Comparison of ENCODE assay signal across 17 cellular contexts in genomic region chr16:1776991-1777374, GRCh38. TPM values are rescaled to one million over a fixed set of nuclear protein-coding genes. Genes with fewer than 3 reads are reported as not detected.
DNase-seq lines count a peak whose midpoint lies in the region; ATAC-seq and TF ChIP-seq lines count a peak whose summit lies in the region.
"Had no signal": no experiment of that assay in that cellular context is flagged by ENCODE, and none has a peak within 500 bp of the region (broad histone marks: within the 10 kb centered on the region; RNA-seq: fewer than 3 reads in every experiment).

No MANE protein-coding gene starts in this region.

- H3K4me2 ChIP-seq in BLaER1 treated with 17β-estradiol and CSF1 and Interleukin-3, amounts not matched to agents 10 nM and 100 nM = no peak overlapping the region
- H3K4me2 ChIP-seq: KMS-11 had no signal

- H3K27ac Mint-ChIP-seq in activated naive CD4-positive, alpha-beta T cell treated with anti-CD3 and anti-CD28 coated beads, Interleukin-2, amount 50 U/mL, for 72 hours = peak overlapping the region; percentile 22 to 84
- H3K27ac Mint-ChIP-seq in T-helper 17 cell (peak overlapping the region; percentile 37), nephron progenitor cell (peak overlapping the region; percentile 69)

- no peak for DNase-seq in activated naive CD4-positive, alpha-beta T cell treated with anti-CD3 and anti-CD28 coated beads, Interleukin-2, amount 50 U/mL, for 72 hours (ENCODE audit: low spot score in 2 of 2)
- no peak for DNase-seq in activated naive CD4-positive, alpha-beta T cell treated with anti-CD3 and anti-CD28 coated beads, Interleukin-2, amount 50 U/mL, for 16 hours
- DNase-seq in T-helper 17 cell (no peak), nephron progenitor cell (no peak), foreskin melanocyte (no peak)
- no peak for DNase-seq in activated CD4-positive, alpha-beta T cell treated with anti-CD3 and anti-CD28 coated beads, Interleukin-2, amount 50 U/mL, for 1 hour
- DNase-seq: COR-L47, EL, NCI-H1092, NCI-H187, NCI-H446, NCI-H69 had no signal

- H4K20me1 ChIP-seq in BLaER1 treated with 17β-estradiol and CSF1 and Interleukin-3, amounts not matched to agents 10 nM and 100 nM = peaks cover 76 to 93% (median 82%) of the 10 kb centered on the region in 11 experiments

- H3K27me3 Mint-ChIP-seq in T-helper 17 cell = no peaks in the 10 kb centered on the region
- H3K27me3 Mint-ChIP-seq in nephron progenitor cell (ENCODE audit: low read depth, poor library complexity) = no peaks in the 10 kb centered on the region

- no peak overlapping the region for H3K27ac ChIP-seq in BLaER1 treated with 17β-estradiol and CSF1 and Interleukin-3, amounts not matched to agents 10 nM and 100 nM
- H3K27ac ChIP-seq: KMS-11 had no signal

- H3K27me3 ChIP-seq in BLaER1 treated with 17β-estradiol and CSF1 and Interleukin-3, amounts not matched to agents 10 nM and 100 nM = no peaks in the 10 kb centered on the region

- no peak overlapping the region for H3K4me3 Mint-ChIP-seq in T-helper 17 cell
- H3K4me3 Mint-ChIP-seq in nephron progenitor cell = no peak overlapping the region
- H3K4me3 Mint-ChIP-seq: CD14-positive monocyte had no signal

- TF ChIP-seq CTCF in nephron progenitor cell (IDR thresholded peaks at IDR 0.05) = no peak

- H3K4me3 ChIP-seq in BLaER1 treated with 17β-estradiol and CSF1 and Interleukin-3, amounts not matched to agents 10 nM and 100 nM = no peak overlapping the region

- peaks cover 6 to 7% of the 10 kb centered on the region in 2 donors for H3K36me3 Mint-ChIP-seq in activated naive CD4-positive, alpha-beta T cell treated with anti-CD3 and anti-CD28 coated beads, Interleukin-2, amount 50 U/mL, for 72 hours
- H3K36me3 Mint-ChIP-seq in T-helper 17 cell (ENCODE audit: low read depth) (peaks cover 3% of the 10 kb centered on the region), nephron progenitor cell (ENCODE audit: low read depth) (no peaks in the 10 kb centered on the region)

- no peak for TF ChIP-seq POLR2A in GM18505 (IDR thresholded peaks at IDR 0.05; ENCODE audit: borderline replicate concordance, extremely low read depth, insufficient read depth, insufficient read length)

- no peaks in the 10 kb centered on the region for H3K9me3 Mint-ChIP-seq in activated naive CD4-positive, alpha-beta T cell treated with anti-CD3 and anti-CD28 coated beads, Interleukin-2, amount 50 U/mL, for 72 hours
- no peaks in the 10 kb centered on the region for H3K9me3 Mint-ChIP-seq in nephron progenitor cell
- H3K9me3 Mint-ChIP-seq: CD14-positive monocyte had no signal

- H3K4me1 Mint-ChIP-seq in T-helper 17 cell = peaks cover 20% of the 10 kb centered on the region
- peaks cover 20% of the 10 kb centered on the region for H3K4me1 Mint-ChIP-seq in nephron progenitor cell

- H3K9ac ChIP-seq in BLaER1 treated with 17β-estradiol and CSF1 and Interleukin-3, amounts not matched to agents 10 nM and 100 nM = peak overlapping the region in 7 of 11 experiments; percentile 13 to 54 (median 32); a peak in 6 of 22 replicates
- H3K9ac ChIP-seq: KMS-11 had no signal

- ATAC-seq in activated naive CD4-positive, alpha-beta T cell treated with anti-CD3 and anti-CD28 coated beads, Interleukin-2, amount 50 U/mL, for 72 hours = no peak
- ATAC-seq in T-helper 17 cell (no peak), GM18505 (IDR thresholded peaks at IDR 0.05; ENCODE audit: unreplicated experiment) (no peak)

- peaks cover 48 to 67% (median 60%) of the 10 kb centered on the region in 11 experiments for H3K36me3 ChIP-seq in BLaER1 treated with 17β-estradiol and CSF1 and Interleukin-3, amounts not matched to agents 10 nM and 100 nM

- no peaks in the 10 kb centered on the region for H3K9me3 ChIP-seq in BLaER1 treated with 17β-estradiol and CSF1 and Interleukin-3, amounts not matched to agents 10 nM and 100 nM (replicated peaks in 1 of 11)
- no peaks in the 10 kb centered on the region for H3K9me3 ChIP-seq in T-helper 17 cell (ENCODE audit: control insufficient read depth, low read length, poor library complexity, severe bottlenecking)

- peaks cover 28 to 47% (median 41%) of the 10 kb centered on the region in 10 experiments for H3K4me1 ChIP-seq in BLaER1 treated with 17β-estradiol and CSF1 and Interleukin-3, amounts not matched to agents 10 nM and 100 nM

RNA-seq across cellular contexts. Expression of gene MRPS34, which starts 4.0 kb away (rescaled TPM):
- total RNA-seq in activated naive CD4-positive, alpha-beta T cell treated with anti-CD3 and anti-CD28 coated beads, Interleukin-2, amount 50 U/mL, for 72 hours = 100 to 1,000 TPM; 106 to 180 TPM
- 10 to 100 TPM; 45.1 to 57.5 TPM for total RNA-seq in T-helper 17 cell

RNA-seq across cellular contexts. Expression of gene EME2, which starts 4.4 kb away (rescaled TPM):
- 10 to 100 TPM; 21.9 to 24.0 TPM for total RNA-seq in activated naive CD4-positive, alpha-beta T cell treated with anti-CD3 and anti-CD28 coated beads, Interleukin-2, amount 50 U/mL, for 72 hours
- 10 to 100 TPM; 30.6 to 30.8 TPM for total RNA-seq in T-helper 17 cell

RNA-seq across cellular contexts. Expression of gene SPSB3, which starts 5.4 kb away (rescaled TPM):
- total RNA-seq in activated naive CD4-positive, alpha-beta T cell treated with anti-CD3 and anti-CD28 coated beads, Interleukin-2, amount 50 U/mL, for 72 hours = 10 to 100 TPM; 19.1 to 29.2 TPM
- total RNA-seq in T-helper 17 cell = 100 to 1,000 TPM in 1 of 2 donors, 10 to 100 TPM in 1; 92.2 to 101 TPM

RNA-seq across cellular contexts. Expression of gene NME3, which starts 5.6 kb away (rescaled TPM):
- total RNA-seq in activated naive CD4-positive, alpha-beta T cell treated with anti-CD3 and anti-CD28 coated beads, Interleukin-2, amount 50 U/mL, for 72 hours = 10 to 100 TPM; 30.9 to 55.6 TPM
- total RNA-seq in T-helper 17 cell = 10 to 100 TPM; 54.0 to 61.9 TPM
- total RNA-seq: M059J had no signal

RNA-seq across cellular contexts. Expression of gene NUBP2, which starts 5.8 kb away (rescaled TPM):
- 10 to 100 TPM; 41.0 to 48.3 TPM for total RNA-seq in activated naive CD4-positive, alpha-beta T cell treated with anti-CD3 and anti-CD28 coated beads, Interleukin-2, amount 50 U/mL, for 72 hours
- total RNA-seq in T-helper 17 cell = 10 to 100 TPM; 41.7 to 44.9 TPM
